ENCODE assay signal across 16 cellular contexts in the genomic region with DNA sequence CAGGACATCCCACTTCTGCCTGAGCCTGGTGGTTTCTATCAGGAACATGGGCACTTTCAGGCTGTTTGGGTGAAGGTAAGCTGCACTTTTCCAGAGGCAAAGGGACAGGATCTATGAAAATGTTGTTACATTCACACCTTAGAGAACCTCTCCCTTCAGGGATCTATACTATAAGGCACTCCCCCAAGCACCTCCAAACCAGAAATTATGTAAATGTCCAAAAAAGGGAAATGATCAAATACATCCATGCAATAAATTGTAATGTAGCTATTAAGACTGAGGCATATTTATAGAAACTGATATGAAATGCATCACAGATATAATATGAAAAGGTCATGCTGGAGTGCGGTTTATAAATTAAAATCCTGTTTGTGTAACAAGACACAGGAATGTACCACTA. TPM values are rescaled to one million over a fixed set of nuclear protein-coding genes. Genes with fewer than 3 reads are reported as not detected.
DNase-seq lines count a peak whose midpoint lies in the region; ATAC-seq and TF ChIP-seq lines count a peak whose summit lies in the region.
"Had no signal": no experiment of that assay in that cellular context is flagged by ENCODE, and none has a peak within 500 bp of the region (broad histone marks: within the 10 kb centered on the region; RNA-seq: fewer than 3 reads in every experiment).

No MANE protein-coding gene starts in this region.

- H3K36me3 ChIP-seq in mesendoderm (ENCODE audit: control insufficient read depth, insufficient read depth, low read length) (peaks cover 21% of the 10 kb centered on the region), adrenal gland (replicated peaks in 1 of 2) (peaks cover 0 to 98% of the 10 kb centered on the region in 2 donors)

- H3K27ac ChIP-seq in mesendoderm (ENCODE audit: low read depth, low read length) (no peak overlapping the region), adrenal gland (no peak overlapping the region)
- H3K27ac ChIP-seq: C4-2B had no signal

- intact Hi-C loops in activated B cell treated with CpG ODN at 0.5 μM for 24 hours (cut with micrococcal nuclease) (loop anchor here (5.0 kb wide), 1 partner anchor 41 kb away; no protein-coding TSS in a partner anchor), adrenal gland (cut with DNase I) (no loop called here)

- H3K27me3 ChIP-seq in mesendoderm (ENCODE audit: insufficient read depth, low read length, poor library complexity) = no peaks in the 10 kb centered on the region
- H3K27me3 ChIP-seq in adrenal gland = no peaks in the 10 kb centered on the region
- H3K27me3 ChIP-seq: BE2C had no signal

- peaks cover 1% of the 10 kb centered on the region for H3K36me3 Mint-ChIP-seq in IgD-negative memory B cell
- H3K36me3 Mint-ChIP-seq in activated B cell treated with CpG ODN at 0.5 μM for 24 hours (ENCODE audit: low read depth) = peaks cover 76% of the 10 kb centered on the region
- peaks cover 22% of the 10 kb centered on the region for H3K36me3 Mint-ChIP-seq in progenitor cell of endocrine pancreas (ENCODE audit: insufficient read depth)

- H4K5ac ChIP-seq in mesendoderm (ENCODE audit: low read length) = no peak overlapping the region

- no peak overlapping the region for H3K9ac ChIP-seq in mesendoderm (ENCODE audit: low read length)

- no peak overlapping the region for H3K4me2 ChIP-seq in mesendoderm (ENCODE audit: low read length)

- TF ChIP-seq CTCF in activated B cell treated with CpG ODN at 0.5 μM for 24 hours (IDR thresholded peaks at IDR 0.05) (no peak), progenitor cell of endocrine pancreas (IDR thresholded peaks at IDR 0.05; ENCODE audit: unreplicated experiment) (no peak), adrenal gland (IDR thresholded peaks at IDR 0.05) (no peak)

- no CpG with 5 or more reads among the region's 1 CpG for WGBS in mesendoderm (ENCODE audit: extremely low coverage, insufficient coverage, low lambda C conversion rate)
- WGBS in adrenal gland, 4 donors = 91 to 94% (median 93%) methylated on average over 1 of the region's 1 CpG

- H3K4ac ChIP-seq in mesendoderm (ENCODE audit: low read depth, low read length) = no peak overlapping the region

- CTCF ChIA-PET in activated B cell treated with CpG ODN at 0.5 μM for 24 hours (lab: Charles Lee) = no interaction called here

- H2BK15ac ChIP-seq in mesendoderm (replicated peaks; ENCODE audit: low read depth) = no peak overlapping the region

- H3K4me1 Mint-ChIP-seq in IgD-negative memory B cell (peaks cover 0 to 4% (median 0%) of the 10 kb centered on the region in 3 donors), activated B cell treated with CpG ODN at 0.5 μM for 24 hours (peaks cover 19% of the 10 kb centered on the region), progenitor cell of endocrine pancreas (ENCODE audit: low read depth) (no peaks in the 10 kb centered on the region)
- H3K4me1 Mint-ChIP-seq: CD4-positive, alpha-beta memory T cell had no signal

- no peaks in the 10 kb centered on the region for H3K9me3 ChIP-seq in adrenal gland (replicated peaks in 1 of 3)
- H3K9me3 ChIP-seq: BE2C had no signal

- POLR2A ChIA-PET in activated B cell treated with CpG ODN at 0.5 μM for 24 hours (lab: Charles Lee) = interaction anchor here (1.1 to 1.2 kb wide), 2 partner anchors 30 to 33 kb away, joined by 3 to 5 read pairs; no protein-coding TSS in a partner anchor

- no peak overlapping the region for H2BK5ac ChIP-seq in mesendoderm (ENCODE audit: low read length)

- H2BK120ac ChIP-seq in mesendoderm (ENCODE audit: low read depth, low read length) = no peak overlapping the region

- no peaks in the 10 kb centered on the region for H3K79me2 ChIP-seq in mesendoderm (ENCODE audit: control insufficient read depth, insufficient read depth, low read length)

- H3K18ac ChIP-seq in mesendoderm (ENCODE audit: low read length) = no peak overlapping the region

- H3K79me1 ChIP-seq in mesendoderm (ENCODE audit: low read length) = no peaks in the 10 kb centered on the region

- no peak overlapping the region for H3K4me3 ChIP-seq in mesendoderm (ENCODE audit: low read length)
- no peak overlapping the region for H3K4me3 ChIP-seq in adrenal gland

- TF ChIP-seq POLR2A in adrenal gland (IDR thresholded peaks at IDR 0.05) = no peak

- DNase-seq in activated B cell treated with CpG ODN at 0.5 μM for 24 hours = no peak
- DNase-seq in progenitor cell of endocrine pancreas (ENCODE audit: low spot score, unreplicated experiment) = no peak
- no peak for DNase-seq in mesendoderm
- no peak for DNase-seq in adrenal gland
- DNase-seq: BE2C; CD4-positive, alpha-beta memory T cell; DMS153; DMS79 treated with DMSO at 0.1 percent for 48 hours; GDM1; HCEC 1CT; HFFc6 had no signal

- peak; percentile 23 for ATAC-seq in activated B cell treated with CpG ODN at 0.5 μM for 24 hours (ENCODE audit: low read depth)
- no peak for ATAC-seq in GM21423 (IDR thresholded peaks at IDR 0.05; ENCODE audit: unreplicated experiment)
- ATAC-seq in GM21381 (IDR thresholded peaks at IDR 0.05; ENCODE audit: unreplicated experiment) = no peak
- ATAC-seq: HepG2 had no signal

- no peaks in the 10 kb centered on the region for H3K4me1 ChIP-seq in mesendoderm (ENCODE audit: control insufficient read depth, low read depth, low read length)
- H3K4me1 ChIP-seq in adrenal gland (replicated peaks in 1 of 2) = no peaks in the 10 kb centered on the region
- H3K4me1 ChIP-seq: BE2C had no signal

- no peak overlapping the region for H3K23ac ChIP-seq in mesendoderm (ENCODE audit: low read length)

- H4K8ac ChIP-seq in mesendoderm (ENCODE audit: low read depth, low read length) = no peak overlapping the region

- H3K9me3 Mint-ChIP-seq in IgD-negative memory B cell = no peaks in the 10 kb centered on the region
- H3K9me3 Mint-ChIP-seq in activated B cell treated with CpG ODN at 0.5 μM for 24 hours = no peaks in the 10 kb centered on the region
- H3K9me3 Mint-ChIP-seq in progenitor cell of endocrine pancreas (ENCODE audit: low read depth) = no peaks in the 10 kb centered on the region
- H3K9me3 Mint-ChIP-seq: CD4-positive, alpha-beta memory T cell; HFFc6 had no signal

- H3K27me3 Mint-ChIP-seq in IgD-negative memory B cell (no peaks in the 10 kb centered on the region), activated B cell treated with CpG ODN at 0.5 μM for 24 hours (no peaks in the 10 kb centered on the region), progenitor cell of endocrine pancreas (no peaks in the 10 kb centered on the region)
- H3K27me3 Mint-ChIP-seq: CD4-positive, alpha-beta memory T cell had no signal

- H3K27ac Mint-ChIP-seq in IgD-negative memory B cell (peak overlapping the region in 2 of 3 donors; percentile 13 to 29), activated B cell treated with CpG ODN at 0.5 μM for 24 hours (peak overlapping the region; percentile 85), progenitor cell of endocrine pancreas (peak overlapping the region; percentile 41)
- H3K27ac Mint-ChIP-seq: HFFc6 had no signal

- no peak overlapping the region for H3K4me3 Mint-ChIP-seq in IgD-negative memory B cell
- H3K4me3 Mint-ChIP-seq in activated B cell treated with CpG ODN at 0.5 μM for 24 hours = no peak overlapping the region
- H3K4me3 Mint-ChIP-seq in progenitor cell of endocrine pancreas (ENCODE audit: low read depth) = no peak overlapping the region
- H3K4me3 Mint-ChIP-seq: CD4-positive, alpha-beta memory T cell; HFFc6 had no signal

- no peak overlapping the region for H2AK5ac ChIP-seq in mesendoderm (ENCODE audit: low read length)

- H3K56ac ChIP-seq in mesendoderm (ENCODE audit: low read length) = no peak overlapping the region

RNA-seq across cellular contexts. Expression of a gene that starts 23.3 kb away (rescaled TPM):
- polyA plus RNA-seq in IgD-negative memory B cell (7.1 TPM), adrenal gland (10 to 100 TPM; 19.2 to 50.1 (median 37.3) TPM)
- total RNA-seq in activated B cell treated with CpG ODN at 0.5 μM for 24 hours (19.3 and 20.2 TPM in 2 replicates), progenitor cell of endocrine pancreas (24.9 and 28.3 TPM in 2 replicates), adrenal gland (10 to 100 TPM; 10.7 to 25.7 (median 21.4) TPM)
- polyA plus RNA-seq in mesendoderm (2013, experiment 1 of 2) = 8.5 TPM
- 8.7 TPM for polyA plus RNA-seq in mesendoderm (2013, experiment 2 of 2)

RNA-seq across cellular contexts. Expression of a gene that starts 34.0 kb away (rescaled TPM):
- polyA plus RNA-seq in IgD-negative memory B cell (219 TPM), adrenal gland (100 to 1,000 TPM in 1 of 3 donors, 10 to 100 TPM in 2; 37.7 to 129 (median 66.5) TPM)
- total RNA-seq in activated B cell treated with CpG ODN at 0.5 μM for 24 hours (264 and 281 TPM in 2 replicates), progenitor cell of endocrine pancreas (87.5 and 89.9 TPM in 2 replicates), adrenal gland (100 to 1,000 TPM in 6 of 8 donors, 10 to 100 TPM in 2; 57.4 to 143 (median 116) TPM)
- polyA plus RNA-seq in mesendoderm (2013, experiment 1 of 2) = 34.7 TPM
- polyA plus RNA-seq in mesendoderm (2013, experiment 2 of 2) = 35.7 TPM

Comparison
In these comparisons a context has a peak if more than half of its experiments do, and no peak if none do; other contexts are left out.
1. H3K27ac Mint-ChIP-seq: peak in every context shown above with its lines; median percentile 85 in activated B cell treated with CpG ODN at 0.5 μM for 24 hours; 41 in progenitor cell of endocrine pancreas; 21 in IgD-negative memory B cell.